10 cellular contexts compared by ENCODE assay signal in genomic region chr2:168469281-168469988, GRCh38.
DNase-seq lines count a peak whose midpoint lies in the region; ATAC-seq and TF ChIP-seq lines count a peak whose summit lies in the region.
"Had no signal": no experiment of that assay in that cellular context is flagged by ENCODE, and none has a peak within 500 bp of the region (broad histone marks: within the 10 kb centered on the region; RNA-seq: fewer than 3 reads in every experiment).

No MANE protein-coding gene starts in this region.

- H3K27ac Mint-ChIP-seq in stimulated activated memory B cell treated with anti-CD40 and anti-IgM and Interleukin-4, amounts not matched to agents 10 μg/mL and 1 μg/mL and 100 μg/mL, for 72 hours = no peak overlapping the region

- no peaks in the 10 kb centered on the region for H3K27me3 Mint-ChIP-seq in stimulated activated memory B cell treated with anti-CD40 and anti-IgM and Interleukin-4, amounts not matched to agents 10 μg/mL and 1 μg/mL and 100 μg/mL, for 72 hours

- TF ChIP-seq CTCF in NB4 (IDR thresholded peaks at IDR 0.05; ENCODE audit: low read depth, low read length) = no peak

- TF ChIP-seq POLR2A in NB4 (IDR thresholded peaks at IDR 0.05; ENCODE audit: extremely low read depth, insufficient read length) = no peak

- peak; percentile 67 for ATAC-seq in GM19035 (IDR thresholded peaks at IDR 0.05; ENCODE audit: unreplicated experiment)
- peak; percentile 65 for ATAC-seq in HG02884 (IDR thresholded peaks at IDR 0.05; ENCODE audit: unreplicated experiment)
- ATAC-seq in stimulated activated memory B cell treated with anti-CD40 and anti-IgM and Interleukin-4, amounts not matched to agents 10 μg/mL and 1 μg/mL and 100 μg/mL, for 72 hours = peak; percentile 34
- ATAC-seq: sciatic nerve had no signal

- H3K9me3 Mint-ChIP-seq in stimulated activated memory B cell treated with anti-CD40 and anti-IgM and Interleukin-4, amounts not matched to agents 10 μg/mL and 1 μg/mL and 100 μg/mL, for 72 hours = no peaks in the 10 kb centered on the region

- no peak overlapping the region for H3K4me3 Mint-ChIP-seq in stimulated activated memory B cell treated with anti-CD40 and anti-IgM and Interleukin-4, amounts not matched to agents 10 μg/mL and 1 μg/mL and 100 μg/mL, for 72 hours

- DNase-seq in NB4 (ENCODE audit: low read depth) = peak; percentile 87
- no peak for DNase-seq in NCI-H345 treated with DMSO at 0.1 percent for 48 hours (lab: John Stamatoyannopoulos, UW; ENCODE audit: unreplicated experiment)
- no peak for DNase-seq in stimulated activated CD8-positive, alpha-beta memory T cell treated with anti-CD3 and anti-CD28 coated beads, Interleukin-4, amount 100 ng/mL, for 48 hours
- DNase-seq in effector CD4-positive, alpha-beta T cell = no peak
- DNase-seq in retina = no peak
- DNase-seq: NCI-H524 treated with DMSO at 0.1 percent for 48 hours had no signal

- no peak overlapping the region for H3K4me3 ChIP-seq in NB4 (ENCODE audit: low read depth, low read length)

- H3K36me3 Mint-ChIP-seq in stimulated activated memory B cell treated with anti-CD40 and anti-IgM and Interleukin-4, amounts not matched to agents 10 μg/mL and 1 μg/mL and 100 μg/mL, for 72 hours = no peaks in the 10 kb centered on the region

- H3K4me1 Mint-ChIP-seq in stimulated activated memory B cell treated with anti-CD40 and anti-IgM and Interleukin-4, amounts not matched to agents 10 μg/mL and 1 μg/mL and 100 μg/mL, for 72 hours = peaks cover 26% of the 10 kb centered on the region
